9 cellular contexts compared by ENCODE assay signal in genomic region chr7:131103997-131104396, GRCh38.
A peak's percentile ranks its signal among the peaks of the same experiment; 100 is the strongest.
DNase-seq lines count a peak whose midpoint lies in the region; ATAC-seq and TF ChIP-seq lines count a peak whose summit lies in the region.
"Had no signal": no experiment of that assay in that cellular context is flagged by ENCODE, and none has a peak within 500 bp of the region (broad histone marks: within the 10 kb centered on the region; RNA-seq: fewer than 3 reads in every experiment).

No MANE protein-coding gene starts in this region.

- intact Hi-C loops in gastrocnemius medialis (cut with DNase I; ENCODE audit: low total_unique reads) = loop anchor here (10.0 kb wide), 2 partner anchors 321 to 391 kb away; no protein-coding TSS in a partner anchor

- peaks cover 0 to 6% (median 2%) of the 10 kb centered on the region in 5 donors for H3K9me3 Mint-ChIP-seq in CD8-positive, alpha-beta memory T cell

- no peaks in the 10 kb centered on the region for H3K36me3 ChIP-seq in CD8-positive, alpha-beta memory T cell (ENCODE audit: insufficient read depth, low read length)
- peaks cover 84% of the 10 kb centered on the region for H3K36me3 ChIP-seq in OCI-LY1 (ENCODE audit: insufficient read depth, low read length)
- H3K36me3 ChIP-seq in gastrocnemius medialis = peaks cover 0 to 55% of the 10 kb centered on the region in 2 donors
- H3K36me3 ChIP-seq in H7 (replicated peaks; ENCODE audit: control insufficient read depth, insufficient read depth, low read length) = no peaks in the 10 kb centered on the region

- H3K4me2 ChIP-seq in OCI-LY1 (ENCODE audit: low read length) = peak overlapping the region; percentile 81

- peak overlapping the region; percentile 22 to 92 (median 90) for H3K27ac Mint-ChIP-seq in CD8-positive, alpha-beta memory T cell

- peaks cover 90% of the 10 kb centered on the region for H3K79me2 ChIP-seq in OCI-LY1 (ENCODE audit: insufficient read depth, low read length)

- ATAC-seq in gastrocnemius medialis (no peak), HG03432 (IDR thresholded peaks at IDR 0.05; ENCODE audit: unreplicated experiment) (no peak), HG03159 (IDR thresholded peaks at IDR 0.05; ENCODE audit: unreplicated experiment) (no peak)

- no peaks in the 10 kb centered on the region; the same call in 1 of the 2 replicates for H3F3A ChIP-seq in OCI-LY1 (ENCODE audit: insufficient read depth, low read length)

- in situ Hi-C loops in gastrocnemius medialis (cut with MboI; ENCODE audit: low sequenced_read_pairs in 4 of 4) = loop anchor here in 1 of 4 donors (10.0 kb wide), 1 partner anchor 181 kb away; no protein-coding TSS in a partner anchor

- no peaks in the 10 kb centered on the region for H4K20me1 ChIP-seq in OCI-LY1 (ENCODE audit: insufficient read depth, low read length)

- H3K9me3 ChIP-seq in CD8-positive, alpha-beta memory T cell (ENCODE audit: low read length) = no peaks in the 10 kb centered on the region
- H3K9me3 ChIP-seq in OCI-LY1 (ENCODE audit: low read length) (no peaks in the 10 kb centered on the region), gastrocnemius medialis (no peaks in the 10 kb centered on the region)

- peaks cover 0 to 18% of the 10 kb centered on the region in 2 donors for H3K27me3 Mint-ChIP-seq in CD8-positive, alpha-beta memory T cell

- peak in 2 of 5 donors; percentile 16 to 22 for DNase-seq in CD8-positive, alpha-beta memory T cell
- DNase-seq in epidermal melanocyte (ENCODE audit: insufficient read length, low spot score) = peak; percentile 77
- no peak for DNase-seq in gastrocnemius medialis
- DNase-seq in NCI-H2196 (lab: John Stamatoyannopoulos, UW; ENCODE audit: unreplicated experiment) = no peak
- DNase-seq in H7 = no peak
- DNase-seq: NCI-H82 had no signal

- peak overlapping the region; percentile 87 to 94 (median 90) for H3K4me3 Mint-ChIP-seq in CD8-positive, alpha-beta memory T cell

- peaks cover 65 to 76% (median 75%) of the 10 kb centered on the region in 3 donors for H3K4me1 Mint-ChIP-seq in CD8-positive, alpha-beta memory T cell

- peaks cover 0 to 80% (median 25%) of the 10 kb centered on the region in 3 donors for H3K36me3 Mint-ChIP-seq in CD8-positive, alpha-beta memory T cell

- POLR2A ChIA-PET in CD8-positive, alpha-beta memory T cell (lab: Charles Lee) = interaction anchor here (4.6 kb wide), 1 partner anchor 85 kb away, joined by 31 read pairs; no protein-coding TSS in a partner anchor

- H3K9ac ChIP-seq in OCI-LY1 (ENCODE audit: low read length) = peak overlapping the region; percentile 65; the same call in 1 of the 2 replicates

- TF ChIP-seq CTCF in OCI-LY1 (IDR thresholded peaks at IDR 0.05; ENCODE audit: low read length) = no peak
- no peak for TF ChIP-seq CTCF in gastrocnemius medialis (IDR thresholded peaks at IDR 0.05 in 4 of 5, conservative IDR thresholded peaks at IDR 0.05 in 1 of 5)

- CTCF ChIA-PET in CD8-positive, alpha-beta memory T cell (lab: Charles Lee) = interaction anchor here (0.8 to 1.6 kb wide), 3 partner anchors 8 to 207 kb away, joined by 3 to 5 read pairs (median 3); no protein-coding TSS in a partner anchor

- H2AFZ ChIP-seq in OCI-LY1 (ENCODE audit: low read length) = no peak overlapping the region

- H3K9me2 ChIP-seq in OCI-LY1 (ENCODE audit: low read depth, low read length) = no peaks in the 10 kb centered on the region

- H3K4me3 ChIP-seq in CD8-positive, alpha-beta memory T cell (ENCODE audit: low read length) = peak overlapping the region; percentile 8
- peak overlapping the region; percentile 64 for H3K4me3 ChIP-seq in OCI-LY1 (ENCODE audit: low read depth, low read length, poor library complexity, severe bottlenecking)
- peak overlapping the region; percentile 61 to 93 (median 68) for H3K4me3 ChIP-seq in gastrocnemius medialis
- H3K4me3 ChIP-seq in H7 (ENCODE audit: insufficient read depth, low read depth, low read length) = no peak overlapping the region

- TF ChIP-seq POLR2A in gastrocnemius medialis (IDR thresholded peaks at IDR 0.05) = no peak

- peaks cover 68% of the 10 kb centered on the region for H3K4me1 ChIP-seq in CD8-positive, alpha-beta memory T cell (ENCODE audit: insufficient read depth, low read length)
- peaks cover 73% of the 10 kb centered on the region for H3K4me1 ChIP-seq in OCI-LY1 (ENCODE audit: insufficient read depth, low read length, severe bottlenecking)
- H3K4me1 ChIP-seq in gastrocnemius medialis = peaks cover 54 to 56% of the 10 kb centered on the region in 2 donors

- no peaks in the 10 kb centered on the region for H3K27me3 ChIP-seq in CD8-positive, alpha-beta memory T cell (ENCODE audit: insufficient read depth, low read length, poor library complexity, severe bottlenecking)
- H3K27me3 ChIP-seq in OCI-LY1 (ENCODE audit: insufficient read depth, low read length) (no peaks in the 10 kb centered on the region), gastrocnemius medialis (no peaks in the 10 kb centered on the region), H7 (ENCODE audit: control insufficient read depth, insufficient read depth, low read length) (peaks cover 11% of the 10 kb centered on the region)

- H3K27ac ChIP-seq in CD8-positive, alpha-beta memory T cell (ENCODE audit: low read depth, low read length) = no peak overlapping the region
- H3K27ac ChIP-seq in OCI-LY1 (ENCODE audit: low read depth, low read length, poor library complexity, severe bottlenecking) = peak overlapping the region; percentile 80
- peak overlapping the region; percentile 80 to 100 (median 88) for H3K27ac ChIP-seq in gastrocnemius medialis
